ENCODE assay signal across 31 cellular contexts in the genomic region with DNA sequence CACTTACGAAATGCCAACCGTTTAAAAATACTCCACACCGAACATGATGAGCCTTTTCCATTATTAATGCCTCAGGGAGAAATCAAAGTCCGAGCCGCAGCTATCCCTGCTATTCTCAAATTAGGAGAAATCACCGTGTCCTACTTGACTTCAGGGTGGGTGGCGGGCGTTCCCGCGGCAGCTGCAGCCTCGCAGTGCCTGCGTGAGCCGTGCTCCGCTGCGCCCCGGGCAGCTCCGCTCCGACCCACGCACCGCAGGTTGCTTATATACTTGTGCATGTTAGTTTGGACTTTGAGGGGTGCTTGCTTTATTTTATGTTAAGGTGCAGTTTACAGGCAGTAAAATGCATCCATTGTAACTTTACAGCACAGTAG. TPM values are rescaled to one million over a fixed set of nuclear protein-coding genes. Genes with fewer than 3 reads are reported as not detected.
DNase-seq lines count a peak whose midpoint lies in the region; ATAC-seq and TF ChIP-seq lines count a peak whose summit lies in the region.
"Had no signal": no experiment of that assay in that cellular context is flagged by ENCODE, and none has a peak within 500 bp of the region (broad histone marks: within the 10 kb centered on the region; RNA-seq: fewer than 3 reads in every experiment).

No MANE protein-coding gene starts in this region.

- H3K9ac ChIP-seq in PC-3 (ENCODE audit: low read length), result no peak overlapping the region
- no peak overlapping the region for H3K9ac ChIP-seq in endodermal cell (ENCODE audit: extremely low read depth, low read length, poor library complexity, severe bottlenecking)
- H3K9ac ChIP-seq: neural progenitor cell, parathyroid adenoma had no signal

- peaks cover 16% of the 10 kb centered on the region for H3K27me3 Mint-ChIP-seq in activated CD8-positive, alpha-beta memory T cell treated with anti-CD3 and anti-CD28 coated beads, Interleukin-2, amount 10 ng/mL, durations not matched to agents 7 days and 5 days
- H3K27me3 Mint-ChIP-seq in endodermal cell (ENCODE audit: insufficient read depth), result peaks cover 11% of the 10 kb centered on the region
- H3K27me3 Mint-ChIP-seq: activated naive CD8-positive, alpha-beta T cell treated with anti-CD3 and anti-CD28 coated beads for 36 hours had no signal

- 93 to 96% methylated on average over 14 to 20 of the region's 20 CpGs for WGBS in endodermal cell (ENCODE audit: insufficient coverage in 1 of 2, insufficient read length in 1 of 2), 2 experiments

- H3K4me2 ChIP-seq in PC-3 (ENCODE audit: low read length), result peak overlapping the region; percentile 38
- H3K4me2 ChIP-seq: neural progenitor cell, PC-9 had no signal

- H3K9me2 ChIP-seq in PC-3 (replicated peaks; ENCODE audit: low read length), result no peaks in the 10 kb centered on the region

- H3K27me3 ChIP-seq in PC-3 (ENCODE audit: low read length) (peaks cover 26% of the 10 kb centered on the region; the same call in 1 of the 2 replicates), endodermal cell (ENCODE audit: control insufficient read depth, insufficient read depth, low read length, poor library complexity, severe bottlenecking) (no peaks in the 10 kb centered on the region)
- H3K27me3 ChIP-seq: neural progenitor cell, right atrium auricular region had no signal

- TF ChIP-seq CTCF in PC-3 (conservative IDR thresholded peaks at IDR 0.05; ENCODE audit: low read depth, low read length), result no peak
- no peak for TF ChIP-seq CTCF in endodermal cell (conservative IDR thresholded peaks at IDR 0.05)

- H3K4me3 ChIP-seq in PC-3 (ENCODE audit: low read length), result no peak overlapping the region
- H3K4me3 ChIP-seq in endodermal cell (ENCODE audit: low read length), result no peak overlapping the region
- H3K4me3 ChIP-seq: gastroesophageal sphincter, neural progenitor cell, PC-9, right atrium auricular region, stomach, tibial nerve had no signal

- no TSS peak for BruUV-seq in PC-3 (replicated peaks; lab: Mats Ljungman, UMichigan)

- peaks cover 23% of the 10 kb centered on the region for H3K4me1 ChIP-seq in PC-3 (ENCODE audit: insufficient read depth, low read length)
- no peaks in the 10 kb centered on the region for H3K4me1 ChIP-seq in endodermal cell (ENCODE audit: control insufficient read depth, insufficient read depth, low read length)
- H3K4me1 ChIP-seq: neural progenitor cell, parathyroid adenoma, right atrium auricular region, stomach, tibial nerve had no signal

- H3K9me3 Mint-ChIP-seq in activated CD8-positive, alpha-beta memory T cell treated with anti-CD3 and anti-CD28 coated beads, Interleukin-2, amount 10 ng/mL, durations not matched to agents 7 days and 5 days (ENCODE audit: low read depth), result peaks cover 8% of the 10 kb centered on the region
- peaks cover 5% of the 10 kb centered on the region for H3K9me3 Mint-ChIP-seq in endodermal cell

- intact Hi-C loops in PC-3 (cut with micrococcal nuclease), result no loop called here
- intact Hi-C loops in posterior vena cava (cut with DNase I), result no loop called here

- H3K4me1 Mint-ChIP-seq in activated CD8-positive, alpha-beta memory T cell treated with anti-CD3 and anti-CD28 coated beads, Interleukin-2, amount 10 ng/mL, durations not matched to agents 7 days and 5 days, result peaks cover 2% of the 10 kb centered on the region
- H3K4me1 Mint-ChIP-seq in endodermal cell, result no peaks in the 10 kb centered on the region
- H3K4me1 Mint-ChIP-seq: activated naive CD8-positive, alpha-beta T cell treated with anti-CD3 and anti-CD28 coated beads for 36 hours had no signal

- H2AFZ ChIP-seq in PC-3 (ENCODE audit: low read length), result no peak overlapping the region
- H2AFZ ChIP-seq: neural progenitor cell, parathyroid adenoma, PC-9 had no signal

- peaks cover 2% of the 10 kb centered on the region for H3K36me3 Mint-ChIP-seq in activated CD8-positive, alpha-beta memory T cell treated with anti-CD3 and anti-CD28 coated beads, Interleukin-2, amount 10 ng/mL, durations not matched to agents 7 days and 5 days
- H3K36me3 Mint-ChIP-seq in endodermal cell (ENCODE audit: low read depth), result no peaks in the 10 kb centered on the region
- H3K36me3 Mint-ChIP-seq: activated naive CD8-positive, alpha-beta T cell treated with anti-CD3 and anti-CD28 coated beads for 36 hours; neural progenitor cell had no signal

- no peak for ATAC-seq in activated CD8-positive, alpha-beta memory T cell treated with anti-CD3 and anti-CD28 coated beads, Interleukin-2, amount 10 ng/mL, durations not matched to agents 7 days and 5 days
- ATAC-seq in PC-3 (no peak), GM21717 (IDR thresholded peaks at IDR 0.05; ENCODE audit: unreplicated experiment) (no peak), HG03139 (IDR thresholded peaks at IDR 0.05; ENCODE audit: unreplicated experiment) (no peak)
- ATAC-seq: gastroesophageal sphincter had no signal

- no peak overlapping the region for H3K4me3 Mint-ChIP-seq in activated CD8-positive, alpha-beta memory T cell treated with anti-CD3 and anti-CD28 coated beads, Interleukin-2, amount 10 ng/mL, durations not matched to agents 7 days and 5 days
- H3K4me3 Mint-ChIP-seq in endodermal cell, result no peak overlapping the region
- H3K4me3 Mint-ChIP-seq: neural progenitor cell had no signal

- H3K27ac ChIP-seq in PC-3 (ENCODE audit: low read length) (peak overlapping the region; percentile 75; the same call in 1 of the 2 replicates), endodermal cell (ENCODE audit: low read depth, low read length) (no peak overlapping the region)
- H3K27ac ChIP-seq: gastroesophageal sphincter, neural progenitor cell, parathyroid adenoma, PC-9, right atrium auricular region, stomach, tibial nerve, VCaP had no signal

- no peaks in the 10 kb centered on the region for H3K79me2 ChIP-seq in PC-3 (ENCODE audit: low read length)
- H3K79me2 ChIP-seq: parathyroid adenoma had no signal

- H3K9me3 ChIP-seq in PC-3 (ENCODE audit: low read length) (0 out of 2 replicates have a peak, but pooled peaks cover 6% of the 10 kb centered on the region), endodermal cell (ENCODE audit: control insufficient read depth, low read length) (peaks cover 14% of the 10 kb centered on the region)

- CTCF ChIA-PET in activated CD8-positive, alpha-beta memory T cell treated with anti-CD3 and anti-CD28 coated beads, Interleukin-2, amount 10 ng/mL, durations not matched to agents 7 days and 5 days (lab: Charles Lee), result interaction anchor here (1.3 to 1.9 kb wide), 2 partner anchors 10 to 13 kb away, joined by 4 to 8 read pairs; no protein-coding TSS in a partner anchor
- CTCF ChIA-PET in PC-3 (lab: Charles Lee), result no interaction called here

- no peaks in the 10 kb centered on the region for H4K20me1 ChIP-seq in PC-3 (ENCODE audit: low read length)

- H3K36me3 ChIP-seq in PC-3 (ENCODE audit: low read depth, low read length) (no peaks in the 10 kb centered on the region), endodermal cell (ENCODE audit: control insufficient read depth, insufficient read depth, low read length) (no peaks in the 10 kb centered on the region)
- H3K36me3 ChIP-seq: gastroesophageal sphincter, neural progenitor cell, right atrium auricular region, stomach, tibial nerve had no signal

- DNase-seq in activated CD8-positive, alpha-beta memory T cell treated with anti-CD3 and anti-CD28 coated beads, Interleukin-2, amount 10 ng/mL, durations not matched to agents 7 days and 5 days, result peak; percentile 23
- DNase-seq in activated CD8-positive, alpha-beta memory T cell treated with anti-CD3 and anti-CD28 coated beads, Interleukin-2, amount 50 U/mL, for 48 hours, result no peak
- DNase-seq in PC-3, result no peak
- DNase-seq in endodermal cell, result peak; percentile 22
- DNase-seq in posterior vena cava (ENCODE audit: low spot score), result peak; percentile 38
- DNase-seq in SK-N-DZ (ENCODE audit: low spot score), result no peak
- DNase-seq: activated CD4-positive, alpha-beta T cell treated with anti-CD3 and anti-CD28 coated beads, Interleukin-2, amount 50 U/mL, for 1 hour; activated gamma-delta T cell; activated naive CD8-positive, alpha-beta T cell treated with anti-CD3 and anti-CD28 coated beads for 36 hours; COR-L47; mammary epithelial cell; NCI-H1092 treated with DMSO at 0.1 percent for 48 hours; NCI-H187; NCI-H2171 treated with DMSO at 0.1 percent for 48 hours; NCI-H526 treated with DMSO at 0.1 percent for 48 hours; NK-92 treated with Interleukin-12 subunit alpha and Interleukin-12 subunit beta, amount 100 ng/mL, for 24 hours; PC-9; Right ventricle myocardium superior; stimulated activated CD4-positive, alpha-beta T cell treated with anti-CD3 and anti-CD28 coated beads, Interleukin-2, amount 100 ng/mL, for 24 hours; stomach; T1000 had no signal

- no peak overlapping the region for H3K27ac Mint-ChIP-seq in activated CD8-positive, alpha-beta memory T cell treated with anti-CD3 and anti-CD28 coated beads, Interleukin-2, amount 10 ng/mL, durations not matched to agents 7 days and 5 days
- no peak overlapping the region for H3K27ac Mint-ChIP-seq in endodermal cell
- H3K27ac Mint-ChIP-seq: activated naive CD8-positive, alpha-beta T cell treated with anti-CD3 and anti-CD28 coated beads for 36 hours had no signal

- H3F3A ChIP-seq in PC-3 (ENCODE audit: low read length, unreplicated experiment), result no peaks in the 10 kb centered on the region

- POLR2A ChIA-PET in PC-3 (lab: Charles Lee; ENCODE audit: unreplicated experiment), result interaction anchor here (0.6 kb wide), 1 partner anchor 36 kb away, joined by 4 read pairs; the partner anchor contains the start of gene PCBP3

RNA-seq across cellular contexts. Expression of gene PCBP3, which starts 35.6 kb away (rescaled TPM):
- 1 to 10 TPM; 1.3 to 2.2 TPM for total RNA-seq in activated CD8-positive, alpha-beta memory T cell treated with anti-CD3 and anti-CD28 coated beads, Interleukin-2, amount 10 ng/mL, durations not matched to agents 7 days and 5 days
- total RNA-seq in PC-3 (2014; rRNA removed) (2.4 and 3.0 TPM in 2 replicates), endodermal cell (10 to 100 TPM in 1 of 2 donors, 1 to 10 TPM in 1; 2.1 to 10.6 TPM), posterior vena cava (1 to 10 TPM; 2.6 to 7.4 TPM)
- 4.2 TPM for polyA plus RNA-seq in endodermal cell (2013, experiment 1 of 2)
- polyA plus RNA-seq in endodermal cell (2013, experiment 2 of 2), result 3.2 TPM
- polyA plus RNA-seq in SK-N-DZ (2014; cell fraction: cytosol; rRNA removed), result 9.5 and 10.4 TPM in 2 replicates
- 10.2 and 11.6 TPM in 2 replicates for polyA plus RNA-seq in SK-N-DZ (2014; cell fraction: nucleus; rRNA removed)
- total RNA-seq: bronchial epithelial cell, HT1080, PC-9 had no signal

Comparison
In these comparisons a context has a peak if more than half of its experiments do, and no peak if none do; other contexts are left out.
1. DNase-seq: peak in activated CD8-positive, alpha-beta memory T cell treated with anti-CD3 and anti-CD28 coated beads, Interleukin-2, amount 10 ng/mL, durations not matched to agents 7 days and 5 days (single experiment), endodermal cell (single experiment) and posterior vena cava (single experiment); none in activated CD8-positive, alpha-beta memory T cell treated with anti-CD3 and anti-CD28 coated beads, Interleukin-2, amount 50 U/mL, for 48 hours (single experiment), PC-3 (single experiment) and SK-N-DZ (single experiment).